8 cellular contexts compared by ENCODE assay signal in the genomic region with DNA sequence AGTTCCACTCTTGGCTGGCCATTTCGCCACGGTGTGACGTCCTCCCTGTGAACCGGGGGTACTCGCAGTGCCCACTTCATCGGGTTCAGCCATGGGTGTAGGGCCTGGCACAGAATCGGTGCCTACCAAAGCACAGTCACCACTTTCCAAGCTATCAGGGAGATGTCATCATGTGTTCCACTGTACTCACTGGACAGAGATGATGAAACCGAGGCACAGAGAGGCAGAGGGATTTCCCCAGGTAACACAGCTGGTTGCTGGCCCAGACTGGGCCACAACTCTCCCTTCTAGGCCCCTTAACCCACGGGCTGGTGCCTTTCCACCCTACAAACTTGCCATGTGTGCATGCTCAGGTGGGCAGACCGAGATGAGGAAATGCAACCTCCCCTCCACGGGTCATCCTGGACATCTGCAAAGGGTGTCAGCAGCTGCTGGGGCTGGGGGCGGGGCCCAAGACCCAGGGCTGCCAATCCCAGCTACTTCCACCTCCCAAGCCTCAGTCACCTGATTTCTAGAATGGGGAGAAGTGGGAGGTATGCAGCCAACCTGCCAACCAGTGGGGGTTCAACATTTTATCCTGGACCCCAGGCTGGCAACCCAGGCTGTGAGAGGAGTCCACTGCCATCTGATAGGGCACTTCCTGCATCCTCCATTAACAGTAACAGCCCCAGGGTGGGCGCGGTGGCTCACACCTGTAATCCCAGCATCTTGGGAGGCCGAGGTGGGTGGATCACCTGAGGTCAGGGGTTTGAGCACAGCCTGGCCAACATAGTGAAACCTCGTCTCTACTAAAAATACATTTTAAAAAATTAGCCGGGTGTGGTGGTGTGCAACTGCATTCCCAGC. TPM values are rescaled to one million over a fixed set of nuclear protein-coding genes. Genes with fewer than 3 reads are reported as not detected.
DNase-seq lines count a peak whose midpoint lies in the region; ATAC-seq and TF ChIP-seq lines count a peak whose summit lies in the region.

No MANE protein-coding gene starts in this region.

- H3K4me3 Mint-ChIP-seq in endothelial cell (ENCODE audit: unreplicated experiment) = no peak overlapping the region

- H3K4me1 Mint-ChIP-seq in endothelial cell (ENCODE audit: unreplicated experiment) = peaks cover 11% of the 10 kb centered on the region

- H3K27ac Mint-ChIP-seq in endothelial cell (ENCODE audit: unreplicated experiment) = no peak overlapping the region

- H3K4me3 ChIP-seq in fibroblast of pulmonary artery (replicated peaks; ENCODE audit: low read depth, low read length) = no peak overlapping the region

- peak; percentile 64 for DNase-seq in activated CD4-positive, CD25-positive, alpha-beta regulatory T cell treated with anti-CD3 and anti-CD28 coated beads, Interleukin-2, amount 50 U/mL, for 72 hours
- DNase-seq in fibroblast of pulmonary artery (ENCODE audit: low read depth) = peak; percentile 45
- peak; percentile 46 to 51 for DNase-seq in stimulated activated CD8-positive, alpha-beta memory T cell treated with anti-CD3 and anti-CD28 coated beads, Interleukin-15, amount 100 ng/mL, for 4 hours (ENCODE audit: low read depth in 2 of 2)
- no peak for DNase-seq in SK-N-DZ (ENCODE audit: low spot score)
- DNase-seq in DMS153 (lab: John Stamatoyannopoulos, UW) = no peak
- DNase-seq in endothelial cell (ENCODE audit: low spot score) = no peak

- H3K36me3 Mint-ChIP-seq in endothelial cell (ENCODE audit: low read depth, unreplicated experiment) = no peaks in the 10 kb centered on the region

- no peak for TF ChIP-seq CTCF in fibroblast of pulmonary artery (IDR thresholded peaks at IDR 0.05; ENCODE audit: low read length, missing control alignments)
- no peak for TF ChIP-seq CTCF in endothelial cell (IDR thresholded peaks at IDR 0.05; ENCODE audit: unreplicated experiment)

- H3K27me3 Mint-ChIP-seq in endothelial cell (ENCODE audit: unreplicated experiment) = no peaks in the 10 kb centered on the region

- peak; percentile 58 for ATAC-seq in GM19025 (IDR thresholded peaks at IDR 0.05; ENCODE audit: low read depth, unreplicated experiment)
- peak; percentile 44 for ATAC-seq in HG03060 (IDR thresholded peaks at IDR 0.05; ENCODE audit: low read depth, unreplicated experiment)

- H3K9me3 Mint-ChIP-seq in endothelial cell (ENCODE audit: unreplicated experiment) = no peaks in the 10 kb centered on the region

RNA-seq across cellular contexts. Expression of a gene that starts 0.9 kb away (rescaled TPM):
- 5.8 and 6.9 TPM in 2 replicates for polyA plus RNA-seq in SK-N-DZ (2014; cell fraction: cytosol; rRNA removed)
- polyA plus RNA-seq in SK-N-DZ (2014; cell fraction: nucleus; rRNA removed) = 4.2 and 9.0 TPM in 2 replicates
- total RNA-seq in endothelial cell (ENCODE audit: unreplicated experiment) = 137 TPM

RNA-seq across cellular contexts. Expression of a gene that starts 6.5 kb away (rescaled TPM):
- 32.5 and 48.7 TPM in 2 replicates for polyA plus RNA-seq in SK-N-DZ (2014; cell fraction: cytosol; rRNA removed)
- polyA plus RNA-seq in SK-N-DZ (2014; cell fraction: nucleus; rRNA removed) = 91.4 and 95.7 TPM in 2 replicates
- 188 TPM for total RNA-seq in endothelial cell (ENCODE audit: unreplicated experiment)

RNA-seq across cellular contexts. Expression of a gene that starts 23.3 kb away (rescaled TPM):
- 66.0 and 76.4 TPM in 2 replicates for polyA plus RNA-seq in SK-N-DZ (2014; cell fraction: cytosol; rRNA removed)
- polyA plus RNA-seq in SK-N-DZ (2014; cell fraction: nucleus; rRNA removed) = 139 and 156 TPM in 2 replicates
- total RNA-seq in endothelial cell (ENCODE audit: unreplicated experiment) = 51.3 TPM

RNA-seq across cellular contexts. Expression of a gene that starts 44.3 kb away (rescaled TPM):
- polyA plus RNA-seq in SK-N-DZ (2014; cell fraction: cytosol; rRNA removed) = 26.4 and 38.4 TPM in 2 replicates
- 30.8 and 42.5 TPM in 2 replicates for polyA plus RNA-seq in SK-N-DZ (2014; cell fraction: nucleus; rRNA removed)
- 29.1 TPM for total RNA-seq in endothelial cell (ENCODE audit: unreplicated experiment)

Comparison
In these comparisons a context has a peak if more than half of its experiments do, and no peak if none do; other contexts are left out.
1. DNase-seq: peak in activated CD4-positive, CD25-positive, alpha-beta regulatory T cell treated with anti-CD3 and anti-CD28 coated beads, Interleukin-2, amount 50 U/mL, for 72 hours (single experiment), fibroblast of pulmonary artery (single experiment) and stimulated activated CD8-positive, alpha-beta memory T cell treated with anti-CD3 and anti-CD28 coated beads, Interleukin-15, amount 100 ng/mL, for 4 hours (2 of 2); none in SK-N-DZ (single experiment), DMS153 (single experiment) and endothelial cell (single experiment).